16 cellular contexts compared by ENCODE assay signal in the genomic region with DNA sequence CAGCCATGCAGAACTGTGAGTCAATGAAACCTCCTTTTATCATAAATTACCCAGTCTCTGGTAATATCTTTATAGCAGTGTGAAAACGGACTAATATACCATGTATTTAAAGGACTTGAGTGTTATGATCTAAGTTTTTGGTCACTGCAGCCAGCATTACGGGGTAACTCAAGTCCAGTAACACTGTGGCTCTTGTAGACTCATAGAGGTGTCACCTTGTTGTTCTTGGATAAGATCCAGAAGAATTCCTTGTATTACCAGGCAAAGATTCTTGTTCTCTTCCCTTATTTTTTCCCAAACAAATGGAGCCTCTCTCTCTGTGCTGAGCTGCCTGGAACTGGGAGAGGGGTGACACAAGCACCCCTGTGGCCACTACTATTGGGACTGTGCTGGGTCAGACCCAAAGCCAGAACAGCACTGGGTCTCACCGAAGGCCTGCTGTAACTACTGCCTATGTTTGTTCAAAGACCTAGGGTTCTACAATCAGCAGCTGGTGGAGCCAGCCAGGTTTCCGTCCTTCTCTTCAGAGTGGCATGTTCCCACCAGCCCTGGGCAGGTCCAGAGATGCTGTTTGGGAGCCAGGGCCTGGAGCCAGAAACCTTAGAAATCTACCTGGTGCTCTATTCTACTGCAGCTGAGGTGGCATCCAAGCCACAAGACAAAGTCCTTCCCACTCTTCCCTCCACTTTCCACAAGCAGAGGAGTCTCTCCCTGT. TPM values are rescaled to one million over a fixed set of nuclear protein-coding genes. Genes with fewer than 3 reads are reported as not detected.
DNase-seq lines count a peak whose midpoint lies in the region; ATAC-seq and TF ChIP-seq lines count a peak whose summit lies in the region.
"Had no signal": no experiment of that assay in that cellular context is flagged by ENCODE, and none has a peak within 500 bp of the region (broad histone marks: within the 10 kb centered on the region; RNA-seq: fewer than 3 reads in every experiment).

No MANE protein-coding gene starts in this region.

- intact Hi-C loops in Right ventricle myocardium superior (cut with DNase I) (no loop called here), left ventricle myocardium inferior (cut with micrococcal nuclease) (no loop called here)

- no peak overlapping the region for H3K27ac ChIP-seq in left ventricle myocardium inferior (replicated peaks)
- H3K27ac ChIP-seq: psoas muscle had no signal

- H3K36me3 ChIP-seq in left ventricle myocardium inferior = no peaks in the 10 kb centered on the region

- no peak overlapping the region for H3K4me3 ChIP-seq in left ventricle myocardium inferior
- H3K4me3 ChIP-seq: psoas muscle had no signal

- DNase-seq in EL (peak; percentile 50), NCI-H460 (ENCODE audit: extremely low read depth, low read depth) (peak; percentile 44), dermis blood vessel endothelial cell (peak; percentile 49), kidney glomerular epithelial cell (lab: John Stamatoyannopoulos, UW) (peak; percentile 1), Right ventricle myocardium superior (no peak), left ventricle myocardium inferior (no peak), NCI-H345 treated with DMSO at 0.1 percent for 48 hours (lab: John Stamatoyannopoulos, UW; ENCODE audit: unreplicated experiment) (no peak)
- DNase-seq in activated CD8-positive, alpha-beta memory T cell treated with anti-CD3 and anti-CD28 coated beads for 24 hours = no peak
- DNase-seq: activated CD4-positive, alpha-beta T cell treated with anti-CD3 and anti-CD28 coated beads, Interleukin-2, amount 50 U/mL, for 48 hours; AML-193; amniotic stem cell; foreskin melanocyte; KBM-7; NCI-H1417 treated with DMSO at 0.1 percent for 48 hours; psoas muscle had no signal

- H3K27me3 ChIP-seq in left ventricle myocardium inferior (ENCODE audit: low read depth) = no peaks in the 10 kb centered on the region

- no peaks in the 10 kb centered on the region for H3K9me3 ChIP-seq in left ventricle myocardium inferior (replicated peaks)
- H3K9me3 ChIP-seq: psoas muscle had no signal

- ATAC-seq in Right ventricle myocardium superior (ENCODE audit: poor library complexity) = no peak
- ATAC-seq: natural killer cell treated with Interleukin-12 subunit alpha and Interleukin-12 subunit beta and Interleukin-15 and Interleukin-18, amount 100 ng/mL, for 72 hours had no signal

- TF ChIP-seq CTCF in left ventricle myocardium inferior (IDR thresholded peaks at IDR 0.05; ENCODE audit: borderline replicate concordance) = no peak

- H3K4me1 ChIP-seq in left ventricle myocardium inferior = no peaks in the 10 kb centered on the region

RNA-seq across cellular contexts. Expression of gene MED14, which starts 43.7 kb away (rescaled TPM):
- total RNA-seq in NCI-H460 (2014; rRNA removed; shearing (Covaris generic)) = 30.5 and 37.4 TPM in 2 replicates
- 27.7 and 42.5 TPM in 2 replicates for polyA plus RNA-seq in NCI-H460 (2014; cell fraction: nucleus; rRNA removed)
- 26.7 and 37.2 TPM in 2 replicates for total RNA-seq in dermis blood vessel endothelial cell
- 23.9 TPM for total RNA-seq in Right ventricle myocardium superior
- total RNA-seq in left ventricle myocardium inferior = 30.7 TPM

Comparison
In these comparisons a context has a peak if more than half of its experiments do, and no peak if none do; other contexts are left out.
1. DNase-seq: peak in EL (single experiment), NCI-H460 (single experiment), dermis blood vessel endothelial cell (single experiment) and kidney glomerular epithelial cell (single experiment); none in Right ventricle myocardium superior (single experiment), left ventricle myocardium inferior (single experiment), NCI-H345 treated with DMSO at 0.1 percent for 48 hours (single experiment) and activated CD8-positive, alpha-beta memory T cell treated with anti-CD3 and anti-CD28 coated beads for 24 hours (single experiment).